In the genomic region with DNA sequence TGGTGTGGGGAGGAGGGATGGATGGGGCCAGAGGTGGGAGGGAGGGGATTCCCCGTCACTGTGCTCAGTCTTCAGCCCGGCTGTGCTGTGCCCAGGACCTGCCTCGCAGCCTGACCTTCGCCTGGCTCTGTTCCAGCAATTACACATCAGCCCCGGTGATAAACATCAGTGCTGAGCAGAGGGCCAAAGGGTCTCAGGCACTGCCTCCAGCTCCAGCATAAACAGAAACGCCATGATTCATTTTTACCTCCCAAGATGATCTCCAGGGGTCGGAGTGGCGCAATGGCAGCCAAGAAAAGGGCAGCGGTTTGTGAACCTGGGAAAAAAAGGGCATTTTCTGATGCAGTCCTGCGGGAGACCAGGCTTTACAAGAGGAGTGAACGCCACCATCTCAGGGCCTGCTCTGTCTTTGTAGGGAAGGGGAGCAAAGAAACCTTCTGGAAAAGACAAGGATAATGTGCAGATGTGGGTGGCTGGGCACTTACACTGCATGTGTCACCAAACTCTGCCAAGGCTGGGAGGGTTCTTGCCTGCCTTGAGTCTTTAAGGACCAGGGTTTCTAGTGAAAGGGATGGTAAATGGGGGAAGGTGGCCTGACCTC, we compare ENCODE assay signal across 8 cellular contexts. TPM values are rescaled to one million over a fixed set of nuclear protein-coding genes. Genes with fewer than 3 reads are reported as not detected.
DNase-seq lines count a peak whose midpoint lies in the region; ATAC-seq and TF ChIP-seq lines count a peak whose summit lies in the region.

No MANE protein-coding gene starts in this region.

- H2AK5ac ChIP-seq in trophoblast cell (ENCODE audit: low read length): peak overlapping the region; percentile 31

- H3K9ac ChIP-seq in trophoblast cell (ENCODE audit: low read length): peak overlapping the region; percentile 6

- H2BK12ac ChIP-seq in trophoblast cell (ENCODE audit: low read length): peak overlapping the region; percentile 34

- no peaks in the 10 kb centered on the region for H3K36me3 ChIP-seq in trophoblast cell (ENCODE audit: control insufficient read depth in 1 of 2, insufficient read depth in 2 of 2, low read length in 2 of 2)

- no peak overlapping the region for H3K18ac ChIP-seq in trophoblast cell (ENCODE audit: low read length)

- no CpG with 5 or more reads among the region's 11 CpGs for WGBS in trophoblast cell (ENCODE audit: extremely low coverage, insufficient coverage, insufficient read length)

- H2AFZ ChIP-seq in trophoblast cell (ENCODE audit: insufficient read depth, low read length, poor library complexity): no peak overlapping the region

- H3K79me2 ChIP-seq in trophoblast cell (ENCODE audit: control insufficient read depth, insufficient read depth, low read length, poor library complexity): no peaks in the 10 kb centered on the region

- H4K8ac ChIP-seq in trophoblast cell (ENCODE audit: low read depth, low read length): no peak overlapping the region

- no peak overlapping the region for H3K4ac ChIP-seq in trophoblast cell (ENCODE audit: low read depth, low read length)

- peak overlapping the region; percentile 41 for H2BK120ac ChIP-seq in trophoblast cell (ENCODE audit: insufficient read depth, low read length, poor library complexity)

- no peaks in the 10 kb centered on the region for H3K9me3 ChIP-seq in trophoblast cell (ENCODE audit: insufficient read depth, low read depth, low read length)

- H3K4me3 ChIP-seq in fibroblast of mammary gland (ENCODE audit: control insufficient read depth, low read depth, low read length): no peak overlapping the region
- no peak overlapping the region for H3K4me3 ChIP-seq in trophoblast cell (ENCODE audit: low read depth, low read length)

- no peak overlapping the region for H2BK5ac ChIP-seq in trophoblast cell (ENCODE audit: low read depth, low read length, poor library complexity)

- H3K14ac ChIP-seq in trophoblast cell (ENCODE audit: low read length): no peak overlapping the region

- TF ChIP-seq CTCF in fibroblast of mammary gland (conservative IDR thresholded peaks at IDR 0.05; ENCODE audit: control insufficient read depth, insufficient read depth, low read depth, low read length): no peak

- H3K23ac ChIP-seq in trophoblast cell (ENCODE audit: low read length): no peak overlapping the region

- peak overlapping the region; percentile 16 for H3K4me2 ChIP-seq in trophoblast cell (ENCODE audit: low read length)

- H4K12ac ChIP-seq in trophoblast cell (ENCODE audit: low read depth, low read length): peak overlapping the region; percentile 6

- peak overlapping the region; percentile 37 for H4K91ac ChIP-seq in trophoblast cell (ENCODE audit: low read depth, low read length)

- no peaks in the 10 kb centered on the region for H3K27me3 ChIP-seq in trophoblast cell (ENCODE audit: insufficient read depth, low read length)

- peak overlapping the region; percentile 46 for H3K27ac ChIP-seq in trophoblast cell (ENCODE audit: low read depth, low read length)

- peaks cover 20 to 24% of the 10 kb centered on the region in 2 experiments for H3K4me1 ChIP-seq in trophoblast cell (ENCODE audit: control insufficient read depth in 1 of 2, insufficient read depth in 2 of 2, low read length in 2 of 2)

- H3K79me1 ChIP-seq in trophoblast cell (ENCODE audit: low read length): peaks cover 10% of the 10 kb centered on the region

- ATAC-seq in GM19452 (IDR thresholded peaks at IDR 0.05; ENCODE audit: unreplicated experiment): no peak

- DNase-seq in DMS 273 treated with DMSO at 0.1 percent for 48 hours (lab: John Stamatoyannopoulos, UW) (peak; percentile 44), NCI-H69 (lab: John Stamatoyannopoulos, UW) (peak; percentile 85), fibroblast of mammary gland (ENCODE audit: low read depth) (peak; percentile 99), trophoblast cell (peak; percentile 78 to 81), COR-L47 (lab: John Stamatoyannopoulos, UW) (no peak), HT-29 (ENCODE audit: low spot score) (no peak)
- DNase-seq in activated CD8-positive, alpha-beta memory T cell treated with anti-CD3 and anti-CD28 coated beads for 24 hours: no peak

RNA-seq across cellular contexts. Expression of gene SHISA4, which starts 28.1 kb away (rescaled TPM):
- polyA plus RNA-seq in trophoblast cell (2013): 14.7 and 15.2 TPM in 2 replicates
- total RNA-seq in HT-29 (2014; rRNA removed; shearing (Covaris generic)): 6.2 and 6.6 TPM in 2 replicates

RNA-seq across cellular contexts. Expression of gene LMOD1, which starts 29.6 kb away (rescaled TPM):
- polyA plus RNA-seq in trophoblast cell (2013): 3.2 TPM in 2 replicates
- not detected in 2 replicates for total RNA-seq in HT-29 (2014; rRNA removed; shearing (Covaris generic))

RNA-seq across cellular contexts. Expression of gene TIMM17A, which starts 38.6 kb away (rescaled TPM):
- polyA plus RNA-seq in trophoblast cell (2013): 59.9 and 63.0 TPM in 2 replicates
- total RNA-seq in HT-29 (2014; rRNA removed; shearing (Covaris generic)): 39.2 and 39.9 TPM in 2 replicates

Comparison
In these comparisons a context has a peak if more than half of its experiments do, and no peak if none do; other contexts are left out.
1. DNase-seq: peak in DMS 273 treated with DMSO at 0.1 percent for 48 hours (single experiment), NCI-H69 (single experiment), fibroblast of mammary gland (single experiment) and trophoblast cell (2 of 2); none in activated CD8-positive, alpha-beta memory T cell treated with anti-CD3 and anti-CD28 coated beads for 24 hours (single experiment), COR-L47 (single experiment) and HT-29 (single experiment).